Comparison of ENCODE assay signal across 1 cellular context in the genomic region with DNA sequence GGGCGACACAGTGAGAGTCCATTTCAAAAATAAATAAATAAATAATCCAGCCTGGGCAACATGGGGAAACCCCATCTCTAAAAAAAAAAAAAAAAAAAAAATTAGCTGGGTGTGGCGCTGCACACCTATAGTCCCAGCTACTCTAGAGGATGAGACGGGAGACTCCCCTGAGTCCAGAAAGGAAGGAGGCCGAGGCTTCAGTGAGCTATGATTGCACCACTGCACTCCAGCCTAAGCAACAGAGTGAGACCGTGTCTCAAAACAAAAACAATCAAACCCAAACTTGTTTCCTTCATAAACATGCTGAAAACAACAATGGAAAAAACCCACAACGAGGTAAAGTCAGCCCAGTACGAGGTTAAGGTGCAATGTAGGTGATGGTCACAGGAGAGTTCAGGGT.
TF ChIP-seq lines count a peak whose summit lies in the region.

No MANE protein-coding gene starts in this region.

TF ChIP-seq in HepG2, 621 proteins besides CTCF, POLR2A, EP300 and RAD21:
- TF ChIP-seq SAP130 (CRISPR knock-in tag; IDR thresholded peaks at IDR 0.05; ENCODE audit: low read depth) = peak; percentile 10; the same call in 1 of the 2 replicates
- TF ChIP-seq, protein P1, sequence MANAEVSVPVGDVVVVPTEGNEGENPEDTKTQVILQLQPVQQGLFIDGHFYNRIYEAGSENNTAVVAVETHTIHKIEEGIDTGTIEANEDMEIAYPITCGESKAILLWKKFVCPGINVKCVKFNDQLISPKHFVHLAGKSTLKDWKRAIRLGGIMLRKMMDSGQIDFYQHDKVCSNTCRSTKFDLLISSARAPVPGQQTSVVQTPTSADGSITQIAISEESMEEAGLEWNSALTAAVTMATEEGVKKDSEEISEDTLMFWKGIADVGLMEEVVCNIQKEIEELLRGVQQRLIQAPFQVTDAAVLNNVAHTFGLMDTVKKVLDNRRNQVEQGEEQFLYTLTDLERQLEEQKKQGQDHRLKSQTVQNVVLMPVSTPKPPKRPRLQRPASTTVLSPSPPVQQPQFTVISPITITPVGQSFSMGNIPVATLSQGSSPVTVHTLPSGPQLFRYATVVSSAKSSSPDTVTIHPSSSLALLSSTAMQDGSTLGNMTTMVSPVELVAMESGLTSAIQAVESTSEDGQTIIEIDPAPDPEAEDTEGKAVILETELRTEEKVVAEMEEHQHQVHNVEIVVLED (CRISPR knock-in tag; IDR thresholded peaks at IDR 0.05; ENCODE audit: borderline replicate concordance) = no peak
- TF ChIP-seq, protein P2, sequence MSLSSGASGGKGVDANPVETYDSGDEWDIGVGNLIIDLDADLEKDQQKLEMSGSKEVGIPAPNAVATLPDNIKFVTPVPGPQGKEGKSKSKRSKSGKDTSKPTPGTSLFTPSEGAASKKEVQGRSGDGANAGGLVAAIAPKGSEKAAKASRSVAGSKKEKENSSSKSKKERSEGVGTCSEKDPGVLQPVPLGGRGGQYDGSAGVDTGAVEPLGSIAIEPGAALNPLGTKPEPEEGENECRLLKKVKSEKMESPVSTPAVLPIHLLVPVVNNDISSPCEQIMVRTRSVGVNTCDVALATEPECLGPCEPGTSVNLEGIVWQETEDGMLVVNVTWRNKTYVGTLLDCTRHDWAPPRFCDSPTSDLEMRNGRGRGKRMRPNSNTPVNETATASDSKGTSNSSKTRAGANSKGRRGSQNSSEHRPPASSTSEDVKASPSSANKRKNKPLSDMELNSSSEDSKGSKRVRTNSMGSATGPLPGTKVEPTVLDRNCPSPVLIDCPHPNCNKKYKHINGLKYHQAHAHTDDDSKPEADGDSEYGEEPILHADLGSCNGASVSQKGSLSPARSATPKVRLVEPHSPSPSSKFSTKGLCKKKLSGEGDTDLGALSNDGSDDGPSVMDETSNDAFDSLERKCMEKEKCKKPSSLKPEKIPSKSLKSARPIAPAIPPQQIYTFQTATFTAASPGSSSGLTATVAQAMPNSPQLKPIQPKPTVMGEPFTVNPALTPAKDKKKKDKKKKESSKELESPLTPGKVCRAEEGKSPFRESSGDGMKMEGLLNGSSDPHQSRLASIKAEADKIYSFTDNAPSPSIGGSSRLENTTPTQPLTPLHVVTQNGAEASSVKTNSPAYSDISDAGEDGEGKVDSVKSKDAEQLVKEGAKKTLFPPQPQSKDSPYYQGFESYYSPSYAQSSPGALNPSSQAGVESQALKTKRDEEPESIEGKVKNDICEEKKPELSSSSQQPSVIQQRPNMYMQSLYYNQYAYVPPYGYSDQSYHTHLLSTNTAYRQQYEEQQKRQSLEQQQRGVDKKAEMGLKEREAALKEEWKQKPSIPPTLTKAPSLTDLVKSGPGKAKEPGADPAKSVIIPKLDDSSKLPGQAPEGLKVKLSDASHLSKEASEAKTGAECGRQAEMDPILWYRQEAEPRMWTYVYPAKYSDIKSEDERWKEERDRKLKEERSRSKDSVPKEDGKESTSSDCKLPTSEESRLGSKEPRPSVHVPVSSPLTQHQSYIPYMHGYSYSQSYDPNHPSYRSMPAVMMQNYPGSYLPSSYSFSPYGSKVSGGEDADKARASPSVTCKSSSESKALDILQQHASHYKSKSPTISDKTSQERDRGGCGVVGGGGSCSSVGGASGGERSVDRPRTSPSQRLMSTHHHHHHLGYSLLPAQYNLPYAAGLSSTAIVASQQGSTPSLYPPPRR (CRISPR knock-in tag; IDR thresholded peaks at IDR 0.05; ENCODE audit: borderline replicate concordance) = no peak
- TF ChIP-seq FOXP1 (IDR thresholded peaks at IDR 0.05) = 0 out of 2 replicates have a peak, but pooled peaks have one; percentile 4
- TF ChIP-seq FOXP1 (CRISPR knock-in tag; IDR thresholded peaks at IDR 0.05) = no peak
- TF ChIP-seq POLR2AphosphoS5 (IDR thresholded peaks at IDR 0.05; ENCODE audit: low read depth, low read length) = no peak
- TF ChIP-seq, protein P3, sequence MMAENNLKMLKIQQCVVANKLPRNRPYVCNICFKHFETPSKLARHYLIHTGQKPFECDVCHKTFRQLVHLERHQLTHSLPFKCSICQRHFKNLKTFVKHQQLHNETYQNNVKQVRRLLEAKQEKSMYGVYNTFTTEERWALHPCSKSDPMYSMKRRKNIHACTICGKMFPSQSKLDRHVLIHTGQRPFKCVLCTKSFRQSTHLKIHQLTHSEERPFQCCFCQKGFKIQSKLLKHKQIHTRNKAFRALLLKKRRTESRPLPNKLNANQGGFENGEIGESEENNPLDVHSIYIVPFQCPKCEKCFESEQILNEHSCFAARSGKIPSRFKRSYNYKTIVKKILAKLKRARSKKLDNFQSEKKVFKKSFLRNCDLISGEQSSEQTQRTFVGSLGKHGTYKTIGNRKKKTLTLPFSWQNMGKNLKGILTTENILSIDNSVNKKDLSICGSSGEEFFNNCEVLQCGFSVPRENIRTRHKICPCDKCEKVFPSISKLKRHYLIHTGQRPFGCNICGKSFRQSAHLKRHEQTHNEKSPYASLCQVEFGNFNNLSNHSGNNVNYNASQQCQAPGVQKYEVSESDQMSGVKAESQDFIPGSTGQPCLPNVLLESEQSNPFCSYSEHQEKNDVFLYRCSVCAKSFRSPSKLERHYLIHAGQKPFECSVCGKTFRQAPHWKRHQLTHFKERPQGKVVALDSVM (CRISPR knock-in tag; IDR thresholded peaks at IDR 0.05) = peak; percentile 65
- peak; percentile 28; the same call in 1 of the 2 replicates for TF ChIP-seq CEBPG (CRISPR knock-in tag; IDR thresholded peaks at IDR 0.05)
